1 cellular context compared by ENCODE assay signal in genomic region chr15:52020253-52021085, GRCh38.
TF ChIP-seq lines count a peak whose summit lies in the region.

No MANE protein-coding gene starts in this region.

TF ChIP-seq in K562, 482 proteins besides CTCF, POLR2A, EP300 and RAD21 (continued from another document and continues in another):
- TF ChIP-seq CHD7 (IDR thresholded peaks at IDR 0.05; ENCODE audit: low read depth, low read length): no peak
- TF ChIP-seq TAF15 (IDR thresholded peaks at IDR 0.05; ENCODE audit: low read depth, low read length): no peak
- TF ChIP-seq BRD4 (IDR thresholded peaks at IDR 0.05): no peak; the same call in 1 of the 2 replicates
- TF ChIP-seq TCF7 (IDR thresholded peaks at IDR 0.05; ENCODE audit: borderline replicate concordance): no peak
- TF ChIP-seq MGA (IDR thresholded peaks at IDR 0.05): 0 out of 2 replicates have a peak, but pooled peaks have one; percentile 8
- no peak for TF ChIP-seq PKNOX1 (IDR thresholded peaks at IDR 0.05)
- no peak for TF ChIP-seq ZBTB1 (CRISPR knock-in tag; IDR thresholded peaks at IDR 0.05; ENCODE audit: borderline replicate concordance, low read depth)
- no peak for TF ChIP-seq PBX2 (CRISPR knock-in tag; IDR thresholded peaks at IDR 0.05; ENCODE audit: low read depth)
- TF ChIP-seq PBX2 (tag; conservative IDR thresholded peaks at IDR 0.05; ENCODE audit: low read depth): 0 out of 2 replicates have a peak, but pooled peaks have one; percentile 6
